Comparison of ENCODE assay signal across 20 cellular contexts in genomic region chr2:98381494-98381893, GRCh38. TPM values are rescaled to one million over a fixed set of nuclear protein-coding genes. Genes with fewer than 3 reads are reported as not detected.
DNase-seq lines count a peak whose midpoint lies in the region; ATAC-seq and TF ChIP-seq lines count a peak whose summit lies in the region.
"Had no signal": no experiment of that assay in that cellular context is flagged by ENCODE, and none has a peak within 500 bp of the region (broad histone marks: within the 10 kb centered on the region; RNA-seq: fewer than 3 reads in every experiment).

No MANE protein-coding gene starts in this region.

- no peaks in the 10 kb centered on the region for H3K36me3 Mint-ChIP-seq in activated CD4-positive, alpha-beta memory T cell treated with anti-CD3 and anti-CD28 coated beads, Interleukin-2, amount 10 ng/mL, durations not matched to agents 7 days and 5 days (ENCODE audit: low read depth)
- H3K36me3 Mint-ChIP-seq in activated CD4-positive, alpha-beta memory T cell treated with anti-CD3 and anti-CD28 coated beads for 36 hours: no peaks in the 10 kb centered on the region
- H3K36me3 Mint-ChIP-seq in nephron progenitor cell (ENCODE audit: low read depth): no peaks in the 10 kb centered on the region
- H3K36me3 Mint-ChIP-seq: CD14-positive monocyte; CD8-positive, alpha-beta memory T cell had no signal

- no peak for TF ChIP-seq CTCF in nephron progenitor cell (IDR thresholded peaks at IDR 0.05)

- POLR2A ChIA-PET in activated CD4-positive, alpha-beta memory T cell treated with anti-CD3 and anti-CD28 coated beads, Interleukin-2, amount 10 ng/mL, durations not matched to agents 7 days and 5 days (lab: Charles Lee): no interaction called here
- POLR2A ChIA-PET in activated CD4-positive, alpha-beta memory T cell treated with anti-CD3 and anti-CD28 coated beads for 36 hours (lab: Charles Lee): no interaction called here

- H3K27ac Mint-ChIP-seq in activated CD4-positive, alpha-beta memory T cell treated with anti-CD3 and anti-CD28 coated beads, Interleukin-2, amount 10 ng/mL, durations not matched to agents 7 days and 5 days: no peak overlapping the region
- no peak overlapping the region for H3K27ac Mint-ChIP-seq in activated CD4-positive, alpha-beta memory T cell treated with anti-CD3 and anti-CD28 coated beads for 36 hours
- H3K27ac Mint-ChIP-seq in nephron progenitor cell: no peak overlapping the region
- H3K27ac Mint-ChIP-seq: B cell; CD14-positive monocyte; CD4-positive, alpha-beta T cell; GM23338; HFFc6 had no signal

- no peak overlapping the region for H3K4me3 Mint-ChIP-seq in activated CD4-positive, alpha-beta memory T cell treated with anti-CD3 and anti-CD28 coated beads, Interleukin-2, amount 10 ng/mL, durations not matched to agents 7 days and 5 days
- H3K4me3 Mint-ChIP-seq in activated CD4-positive, alpha-beta memory T cell treated with anti-CD3 and anti-CD28 coated beads for 36 hours: no peak overlapping the region
- no peak overlapping the region for H3K4me3 Mint-ChIP-seq in nephron progenitor cell
- H3K4me3 Mint-ChIP-seq: B cell; CD14-positive monocyte; CD4-positive, alpha-beta T cell; CD8-positive, alpha-beta memory T cell; GM23338; HFFc6 had no signal

- intact Hi-C loops in activated CD4-positive, alpha-beta memory T cell treated with anti-CD3 and anti-CD28 coated beads for 36 hours (cut with micrococcal nuclease): no loop called here
- intact Hi-C loops in posterior vena cava (cut with DNase I): loop anchor here in 1 of 2 donors (5.0 to 10.0 kb wide), 2 partner anchors 574 to 677 kb away; no protein-coding TSS in a partner anchor

- no peak for ATAC-seq in HG02885 (IDR thresholded peaks at IDR 0.05; ENCODE audit: poor library complexity, unreplicated experiment)
- ATAC-seq: GM12878, GM23338 had no signal

- peaks cover 2% of the 10 kb centered on the region for H3K4me1 Mint-ChIP-seq in activated CD4-positive, alpha-beta memory T cell treated with anti-CD3 and anti-CD28 coated beads, Interleukin-2, amount 10 ng/mL, durations not matched to agents 7 days and 5 days
- peaks cover 3% of the 10 kb centered on the region for H3K4me1 Mint-ChIP-seq in activated CD4-positive, alpha-beta memory T cell treated with anti-CD3 and anti-CD28 coated beads for 36 hours (ENCODE audit: low read depth)
- peaks cover 23% of the 10 kb centered on the region for H3K4me1 Mint-ChIP-seq in nephron progenitor cell
- H3K4me1 Mint-ChIP-seq: B cell, CD14-positive monocyte had no signal

- peak; percentile 12 for DNase-seq in activated CD4-positive, alpha-beta memory T cell treated with anti-CD3 and anti-CD28 coated beads, Interleukin-2, amount 10 ng/mL, durations not matched to agents 7 days and 5 days
- no peak for DNase-seq in activated CD4-positive, alpha-beta memory T cell treated with anti-CD3 and anti-CD28 coated beads for 36 hours
- DNase-seq in OCI-M1 (lab: John Stamatoyannopoulos, UW) (peak; percentile 25), islet precursor cell (peak; percentile 41), posterior vena cava (ENCODE audit: low spot score) (peak; percentile 47), nephron progenitor cell (no peak), NCI-H2227 (lab: John Stamatoyannopoulos, UW; ENCODE audit: unreplicated experiment) (no peak)
- DNase-seq: CD4-positive, alpha-beta T cell; CD8-positive, alpha-beta memory T cell; DMS 273 treated with DMSO at 0.1 percent for 48 hours; DMS79; EL; GDM1; HFFc6 had no signal

- CTCF ChIA-PET in activated CD4-positive, alpha-beta memory T cell treated with anti-CD3 and anti-CD28 coated beads, Interleukin-2, amount 10 ng/mL, durations not matched to agents 7 days and 5 days (lab: Charles Lee): no interaction called here
- CTCF ChIA-PET in activated CD4-positive, alpha-beta memory T cell treated with anti-CD3 and anti-CD28 coated beads for 36 hours (lab: Charles Lee): no interaction called here

- H3K27me3 Mint-ChIP-seq in activated CD4-positive, alpha-beta memory T cell treated with anti-CD3 and anti-CD28 coated beads, Interleukin-2, amount 10 ng/mL, durations not matched to agents 7 days and 5 days: peaks cover 22% of the 10 kb centered on the region
- H3K27me3 Mint-ChIP-seq in activated CD4-positive, alpha-beta memory T cell treated with anti-CD3 and anti-CD28 coated beads for 36 hours: peaks cover 8% of the 10 kb centered on the region
- H3K27me3 Mint-ChIP-seq in nephron progenitor cell (ENCODE audit: low read depth, poor library complexity): peaks cover 9% of the 10 kb centered on the region

- H3K9me3 Mint-ChIP-seq in activated CD4-positive, alpha-beta memory T cell treated with anti-CD3 and anti-CD28 coated beads, Interleukin-2, amount 10 ng/mL, durations not matched to agents 7 days and 5 days: no peaks in the 10 kb centered on the region
- H3K9me3 Mint-ChIP-seq in activated CD4-positive, alpha-beta memory T cell treated with anti-CD3 and anti-CD28 coated beads for 36 hours: no peaks in the 10 kb centered on the region
- no peaks in the 10 kb centered on the region for H3K9me3 Mint-ChIP-seq in nephron progenitor cell
- H3K9me3 Mint-ChIP-seq: CD14-positive monocyte; CD4-positive, alpha-beta T cell; CD8-positive, alpha-beta memory T cell; GM23338; HFFc6 had no signal

RNA-seq across cellular contexts. Expression of gene CNGA3, which starts 35.2 kb away (rescaled TPM):
- total RNA-seq in activated CD4-positive, alpha-beta memory T cell treated with anti-CD3 and anti-CD28 coated beads, Interleukin-2, amount 10 ng/mL, durations not matched to agents 7 days and 5 days: not detected
- not detected for total RNA-seq in activated CD4-positive, alpha-beta memory T cell treated with anti-CD3 and anti-CD28 coated beads for 36 hours
- under 1 TPM; 0.19 to 0.38 TPM for total RNA-seq in posterior vena cava
- total RNA-seq: B cell; CD4-positive, alpha-beta T cell; CD8-positive, alpha-beta memory T cell; GM12878; GM23338; H4 had no signal

Comparison
In these comparisons a context has a peak if more than half of its experiments do, and no peak if none do; other contexts are left out.
1. DNase-seq: peak in activated CD4-positive, alpha-beta memory T cell treated with anti-CD3 and anti-CD28 coated beads, Interleukin-2, amount 10 ng/mL, durations not matched to agents 7 days and 5 days (single experiment), OCI-M1 (single experiment), islet precursor cell (single experiment) and posterior vena cava (single experiment); none in activated CD4-positive, alpha-beta memory T cell treated with anti-CD3 and anti-CD28 coated beads for 36 hours (single experiment), nephron progenitor cell (single experiment) and NCI-H2227 (single experiment).